23 cellular contexts compared by ENCODE assay signal in the genomic region with DNA sequence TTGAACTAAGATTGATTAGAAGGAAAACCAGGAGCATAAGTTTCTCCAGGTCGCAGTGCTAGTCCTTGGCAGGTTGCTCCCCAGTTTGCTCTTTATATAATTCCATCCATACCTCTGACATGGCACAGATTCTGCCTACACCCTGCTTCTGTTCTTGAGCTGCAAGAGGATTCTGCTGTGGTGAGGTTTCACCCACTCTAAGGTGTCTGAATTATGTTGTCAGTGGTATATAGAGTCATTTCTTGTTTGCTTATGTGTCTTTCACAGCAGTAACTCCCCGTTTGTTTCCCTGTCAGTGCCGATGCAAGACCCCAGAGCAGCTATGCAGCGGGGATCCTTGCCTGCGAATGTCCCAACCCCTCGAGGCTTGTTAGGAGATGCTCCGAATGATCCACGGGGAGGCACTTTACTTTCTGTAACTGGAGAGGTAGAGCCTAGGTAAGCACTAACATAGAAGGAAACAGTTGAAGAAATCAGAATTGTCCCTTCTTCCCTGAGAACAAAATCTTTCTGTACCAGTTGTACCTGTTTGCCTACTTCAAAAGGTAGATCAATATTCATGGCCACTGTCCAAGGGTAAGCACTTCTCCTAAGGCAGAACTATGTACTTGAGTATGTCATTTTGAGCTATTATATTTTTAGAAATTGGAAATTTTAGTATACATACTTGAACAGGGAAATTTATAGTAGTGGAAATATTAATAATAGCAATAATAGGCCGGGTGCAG. TPM values are rescaled to one million over a fixed set of nuclear protein-coding genes. Genes with fewer than 3 reads are reported as not detected.
DNase-seq lines count a peak whose midpoint lies in the region; FAIRE-seq lines count a peak whose summit lies in the region.
"Had no signal": no experiment of that assay in that cellular context is flagged by ENCODE, and none has a peak within 500 bp of the region (broad histone marks: within the 10 kb centered on the region; RNA-seq: fewer than 3 reads in every experiment).

No MANE protein-coding gene starts in this region.

- H3K36me3 Mint-ChIP-seq in activated naive CD4-positive, alpha-beta T cell treated with anti-CD3 and anti-CD28 coated beads for 36 hours (ENCODE audit: low read depth), result peaks cover 42% of the 10 kb centered on the region
- H3K36me3 Mint-ChIP-seq in T-helper 1 cell treated with Interleukin-12 subunit alpha and Interleukin-12 subunit beta and Interleukin-4 antibody, amounts not matched to agents 30 μg/mL and 1 μg/mL, for 36 hours (ENCODE audit: low read depth), result peaks cover 48% of the 10 kb centered on the region
- peaks cover 20% of the 10 kb centered on the region for H3K36me3 Mint-ChIP-seq in activated naive CD8-positive, alpha-beta T cell
- peaks cover 64% of the 10 kb centered on the region for H3K36me3 Mint-ChIP-seq in stimulated activated naive CD8-positive, alpha-beta T cell treated with anti-CD3 and anti-CD28 coated beads, Interleukin-15, Interleukin-2, amounts not matched to agents 100 ng/mL and 50 ng/mL, for 24 hours (ENCODE audit: low read depth)

- peaks cover 40% of the 10 kb centered on the region for H3K4me1 Mint-ChIP-seq in activated naive CD4-positive, alpha-beta T cell treated with anti-CD3 and anti-CD28 coated beads for 36 hours (ENCODE audit: low read depth)
- peaks cover 26% of the 10 kb centered on the region for H3K4me1 Mint-ChIP-seq in T-helper 1 cell treated with Interleukin-12 subunit alpha and Interleukin-12 subunit beta and Interleukin-4 antibody, amounts not matched to agents 30 μg/mL and 1 μg/mL, for 36 hours (ENCODE audit: low read depth)
- peaks cover 28% of the 10 kb centered on the region for H3K4me1 Mint-ChIP-seq in activated naive CD8-positive, alpha-beta T cell (ENCODE audit: low read depth)
- peaks cover 29% of the 10 kb centered on the region for H3K4me1 Mint-ChIP-seq in stimulated activated naive CD8-positive, alpha-beta T cell treated with anti-CD3 and anti-CD28 coated beads, Interleukin-15, Interleukin-2, amounts not matched to agents 100 ng/mL and 50 ng/mL, for 24 hours (ENCODE audit: low read depth)

- intact Hi-C loops in activated naive CD4-positive, alpha-beta T cell treated with anti-CD3 and anti-CD28 coated beads for 36 hours (cut with micrococcal nuclease), result loop anchor here (5.0 kb wide), 1 partner anchor 561 kb away; the partner anchor contains the start of gene RPL36A

- peak overlapping the region; percentile 97 for H3K27ac Mint-ChIP-seq in activated naive CD4-positive, alpha-beta T cell treated with anti-CD3 and anti-CD28 coated beads for 36 hours
- H3K27ac Mint-ChIP-seq in T-helper 1 cell treated with Interleukin-12 subunit alpha and Interleukin-12 subunit beta and Interleukin-4 antibody, amounts not matched to agents 30 μg/mL and 1 μg/mL, for 36 hours, result peak overlapping the region; percentile 97
- peak overlapping the region; percentile 96 for H3K27ac Mint-ChIP-seq in activated naive CD8-positive, alpha-beta T cell
- H3K27ac Mint-ChIP-seq in stimulated activated naive CD8-positive, alpha-beta T cell treated with anti-CD3 and anti-CD28 coated beads, Interleukin-15, Interleukin-2, amounts not matched to agents 100 ng/mL and 50 ng/mL, for 24 hours, result peak overlapping the region; percentile 94

- CTCF ChIA-PET in activated naive CD4-positive, alpha-beta T cell treated with anti-CD3 and anti-CD28 coated beads for 36 hours (lab: Charles Lee), result interaction anchor here (1.0 kb wide), 1 partner anchor 10 kb away, joined by 3 read pairs; no protein-coding TSS in a partner anchor

- H3K9me3 Mint-ChIP-seq in activated naive CD4-positive, alpha-beta T cell treated with anti-CD3 and anti-CD28 coated beads for 36 hours, result no peaks in the 10 kb centered on the region
- no peaks in the 10 kb centered on the region for H3K9me3 Mint-ChIP-seq in T-helper 1 cell treated with Interleukin-12 subunit alpha and Interleukin-12 subunit beta and Interleukin-4 antibody, amounts not matched to agents 30 μg/mL and 1 μg/mL, for 36 hours
- no peaks in the 10 kb centered on the region for H3K9me3 Mint-ChIP-seq in activated naive CD8-positive, alpha-beta T cell (ENCODE audit: low read depth)
- H3K9me3 Mint-ChIP-seq in stimulated activated naive CD8-positive, alpha-beta T cell treated with anti-CD3 and anti-CD28 coated beads, Interleukin-15, Interleukin-2, amounts not matched to agents 100 ng/mL and 50 ng/mL, for 24 hours, result no peaks in the 10 kb centered on the region
- H3K9me3 Mint-ChIP-seq: effector memory CD8-positive, alpha-beta T cell had no signal

- H3K4me3 Mint-ChIP-seq in activated naive CD4-positive, alpha-beta T cell treated with anti-CD3 and anti-CD28 coated beads for 36 hours, result peak overlapping the region; percentile 36
- peak overlapping the region; percentile 80 for H3K4me3 Mint-ChIP-seq in T-helper 1 cell treated with Interleukin-12 subunit alpha and Interleukin-12 subunit beta and Interleukin-4 antibody, amounts not matched to agents 30 μg/mL and 1 μg/mL, for 36 hours
- H3K4me3 Mint-ChIP-seq in activated naive CD8-positive, alpha-beta T cell, result no peak overlapping the region
- H3K4me3 Mint-ChIP-seq in stimulated activated naive CD8-positive, alpha-beta T cell treated with anti-CD3 and anti-CD28 coated beads, Interleukin-15, Interleukin-2, amounts not matched to agents 100 ng/mL and 50 ng/mL, for 24 hours, result no peak overlapping the region

- no peak for FAIRE-seq in frontal cortex (lab: Jason Lieb, UNC)
- FAIRE-seq: colon had no signal

- DNase-seq in activated naive CD4-positive, alpha-beta T cell treated with anti-CD3 and anti-CD28 coated beads for 36 hours, result no peak
- no peak for DNase-seq in activated naive CD4-positive, alpha-beta T cell treated with anti-CD3 and anti-CD28 coated beads, Interleukin-2, amount 50 U/mL, for 16 hours
- DNase-seq in NCI-H748 (lab: John Stamatoyannopoulos, UW; ENCODE audit: unreplicated experiment) (no peak), frontal cortex (ENCODE audit: low spot score in 2 of 2) (no peak), NCI-H128 (lab: John Stamatoyannopoulos, UW; ENCODE audit: unreplicated experiment) (no peak)
- DNase-seq: effector memory CD8-positive, alpha-beta T cell; EL; foreskin keratinocyte; mesenchymal stem cell; NCI-H1092 treated with DMSO at 0.1 percent for 48 hours; NCI-H1930; NCI-H526 treated with DMSO at 0.1 percent for 48 hours; RPMI8226 had no signal

- H3K27me3 Mint-ChIP-seq in activated naive CD4-positive, alpha-beta T cell treated with anti-CD3 and anti-CD28 coated beads for 36 hours (ENCODE audit: low read depth), result no peaks in the 10 kb centered on the region
- H3K27me3 Mint-ChIP-seq in T-helper 1 cell treated with Interleukin-12 subunit alpha and Interleukin-12 subunit beta and Interleukin-4 antibody, amounts not matched to agents 30 μg/mL and 1 μg/mL, for 36 hours (ENCODE audit: low read depth), result no peaks in the 10 kb centered on the region
- no peaks in the 10 kb centered on the region for H3K27me3 Mint-ChIP-seq in activated naive CD8-positive, alpha-beta T cell
- no peaks in the 10 kb centered on the region for H3K27me3 Mint-ChIP-seq in stimulated activated naive CD8-positive, alpha-beta T cell treated with anti-CD3 and anti-CD28 coated beads, Interleukin-15, Interleukin-2, amounts not matched to agents 100 ng/mL and 50 ng/mL, for 24 hours
- H3K27me3 Mint-ChIP-seq: effector memory CD8-positive, alpha-beta T cell had no signal

RNA-seq across cellular contexts. Expression of gene CSTF2, which starts 11.2 kb away (rescaled TPM):
- total RNA-seq in activated naive CD4-positive, alpha-beta T cell treated with anti-CD3 and anti-CD28 coated beads for 36 hours, result 10 to 100 TPM; 44.3 to 46.8 TPM
- total RNA-seq in frontal cortex, result 13.5 TPM

RNA-seq across cellular contexts. Expression of gene NOX1, which starts 42.8 kb away (rescaled TPM):
- total RNA-seq in activated naive CD4-positive, alpha-beta T cell treated with anti-CD3 and anti-CD28 coated beads for 36 hours, result not detected
- total RNA-seq in frontal cortex, result not detected
- total RNA-seq: breast epithelium, foreskin keratinocyte, pulmonary artery endothelial cell, SK-MEL-5, skeletal muscle tissue, thoracic aorta, vagina had no signal

Comparison
In these comparisons a context has a peak if more than half of its experiments do, and no peak if none do; other contexts are left out.
1. H3K4me3 Mint-ChIP-seq: peak in activated naive CD4-positive, alpha-beta T cell treated with anti-CD3 and anti-CD28 coated beads for 36 hours (single experiment) and T-helper 1 cell treated with Interleukin-12 subunit alpha and Interleukin-12 subunit beta and Interleukin-4 antibody, amounts not matched to agents 30 μg/mL and 1 μg/mL, for 36 hours (single experiment); none in activated naive CD8-positive, alpha-beta T cell (single experiment) and stimulated activated naive CD8-positive, alpha-beta T cell treated with anti-CD3 and anti-CD28 coated beads, Interleukin-15, Interleukin-2, amounts not matched to agents 100 ng/mL and 50 ng/mL, for 24 hours (single experiment).
2. Peak in every context shown above with its lines, with median percentiles within 50 percentile points of each other: H3K27ac Mint-ChIP-seq.